ENCODE assay signal across 13 cellular contexts in the genomic region with DNA sequence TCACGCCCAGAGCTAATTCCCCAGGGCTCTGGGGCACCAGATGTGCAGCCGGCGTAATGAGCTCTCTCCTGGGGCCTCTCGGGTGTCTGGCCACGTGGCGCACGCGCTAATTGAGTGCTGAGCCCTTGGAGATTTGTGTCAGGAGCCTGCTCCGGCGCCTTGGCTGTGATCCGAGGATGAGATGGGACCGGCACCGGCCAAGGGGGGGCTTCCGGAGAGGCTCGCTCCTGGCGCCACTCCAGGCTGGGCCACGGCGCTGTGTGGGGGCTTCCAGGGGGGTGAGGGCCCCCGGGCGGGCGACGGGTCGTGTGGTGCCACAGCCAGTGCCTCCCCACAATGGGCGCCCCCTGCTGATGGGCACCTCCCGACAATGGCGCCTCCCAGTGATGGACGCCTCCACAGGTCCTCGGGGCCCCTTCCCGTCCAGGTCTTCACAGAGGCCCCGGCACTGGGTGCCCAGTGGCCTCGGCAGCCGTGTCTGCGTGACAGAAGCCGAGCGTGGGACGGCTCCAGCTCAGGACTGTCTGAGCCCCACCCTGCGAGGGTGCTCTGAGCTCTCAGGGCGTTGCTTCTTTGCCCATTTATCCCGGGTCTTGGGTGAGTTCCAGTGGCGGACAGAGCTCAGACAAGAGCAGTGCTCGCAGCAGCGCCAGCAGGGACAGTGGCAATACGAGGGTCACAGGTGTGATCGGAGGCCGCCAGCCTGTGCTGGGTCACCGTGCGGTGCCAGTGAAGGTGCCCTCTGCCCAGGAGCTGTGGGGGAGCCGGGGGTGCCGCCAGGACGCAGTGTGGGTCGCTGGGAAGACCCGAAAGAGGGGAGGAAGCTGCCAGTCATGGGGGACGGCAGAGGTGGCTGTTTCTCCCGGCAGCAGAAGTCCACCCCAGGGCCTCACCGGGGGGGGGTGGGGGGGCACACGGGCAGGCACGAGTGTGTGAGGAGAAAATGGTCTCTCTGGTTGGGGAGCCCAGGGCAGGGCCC. TPM values are rescaled to one million over a fixed set of nuclear protein-coding genes. Genes with fewer than 3 reads are reported as not detected.
A peak's percentile ranks its signal among the peaks of the same experiment; 100 is the strongest.
DNase-seq lines count a peak whose midpoint lies in the region; ATAC-seq and TF ChIP-seq lines count a peak whose summit lies in the region.
"Had no signal": no experiment of that assay in that cellular context is flagged by ENCODE, and none has a peak within 500 bp of the region (broad histone marks: within the 10 kb centered on the region; RNA-seq: fewer than 3 reads in every experiment).

No MANE protein-coding gene starts in this region.

- no peak overlapping the region for H3K27ac Mint-ChIP-seq in natural killer cell
- H3K27ac Mint-ChIP-seq: activated naive CD4-positive, alpha-beta T cell treated with anti-CD3 and anti-CD28 coated beads for 36 hours; brain; WTC11 had no signal

- H3K27ac ChIP-seq in DND-41 (ENCODE audit: low read length) (no peak overlapping the region), Karpas-422 (ENCODE audit: low read length) (no peak overlapping the region), lower lobe of right lung (no peak overlapping the region)
- H3K27ac ChIP-seq: ovary had no signal

- ATAC-seq in DND-41 (ENCODE audit: insufficient read depth, low read depth), result no peak
- peak; percentile 4 to 7 for ATAC-seq in lower lobe of right lung
- ATAC-seq in GM21367 (IDR thresholded peaks at IDR 0.05; ENCODE audit: unreplicated experiment), result no peak
- ATAC-seq in natural killer cell, result no peak
- ATAC-seq: WTC11 had no signal

- H3K36me3 ChIP-seq in DND-41 (ENCODE audit: insufficient read depth, low read length) (no peaks in the 10 kb centered on the region), Karpas-422 (ENCODE audit: insufficient read depth, low read length) (no peaks in the 10 kb centered on the region), lower lobe of right lung (no peaks in the 10 kb centered on the region)
- H3K36me3 ChIP-seq: ovary had no signal

- no peaks in the 10 kb centered on the region for H3K27me3 ChIP-seq in DND-41 (ENCODE audit: insufficient read depth, low read length, poor library complexity)
- H3K27me3 ChIP-seq in Karpas-422 (ENCODE audit: low read length), result no peaks in the 10 kb centered on the region
- H3K27me3 ChIP-seq in lower lobe of right lung (ENCODE audit: low read depth), result peaks cover 42% of the 10 kb centered on the region

- no peaks in the 10 kb centered on the region for H3K9me3 Mint-ChIP-seq in natural killer cell
- H3K9me3 Mint-ChIP-seq: activated naive CD4-positive, alpha-beta T cell treated with anti-CD3 and anti-CD28 coated beads for 36 hours; WTC11 had no signal

- no peaks in the 10 kb centered on the region for H3K4me1 Mint-ChIP-seq in natural killer cell
- H3K4me1 Mint-ChIP-seq: brain, WTC11 had no signal

- H3K4me2 ChIP-seq in DND-41 (ENCODE audit: insufficient read depth, low read length), result no peak overlapping the region
- H3K4me2 ChIP-seq in Karpas-422 (ENCODE audit: low read depth, low read length, poor library complexity, severe bottlenecking), result peak overlapping the region; percentile 54

- no peaks in the 10 kb centered on the region for H3K9me2 ChIP-seq in Karpas-422 (replicated peaks; ENCODE audit: insufficient read depth, low read length)

- intact Hi-C loops in lower lobe of right lung (cut with DNase I) (no loop called here), natural killer cell (cut with micrococcal nuclease) (loop anchor here (5.0 kb wide), 1 partner anchor 142 kb away; no protein-coding TSS in a partner anchor)

- peaks cover 0 to 11% of the 10 kb centered on the region in 2 donors for H3K27me3 Mint-ChIP-seq in natural killer cell (ENCODE audit: low read depth in 2 of 2)

- no peaks in the 10 kb centered on the region for H3K9me3 ChIP-seq in DND-41 (ENCODE audit: insufficient read depth, low read length, severe bottlenecking)
- H3K9me3 ChIP-seq in Karpas-422 (ENCODE audit: low read length), result no peaks in the 10 kb centered on the region
- no peaks in the 10 kb centered on the region for H3K9me3 ChIP-seq in lower lobe of right lung
- H3K9me3 ChIP-seq: Caco-2, ovary had no signal

- H4K20me1 ChIP-seq in DND-41 (ENCODE audit: insufficient read depth, low read length), result no peaks in the 10 kb centered on the region
- peaks cover 9% of the 10 kb centered on the region for H4K20me1 ChIP-seq in Karpas-422 (ENCODE audit: insufficient read depth, low read depth, low read length)

- no peaks in the 10 kb centered on the region for H3K4me1 ChIP-seq in DND-41 (ENCODE audit: insufficient read depth, low read length)
- H3K4me1 ChIP-seq in Karpas-422 (ENCODE audit: low read length), result peaks cover 16% of the 10 kb centered on the region
- H3K4me1 ChIP-seq in lower lobe of right lung, result no peaks in the 10 kb centered on the region
- H3K4me1 ChIP-seq: Caco-2 had no signal

- H3K79me2 ChIP-seq in DND-41 (ENCODE audit: insufficient read depth, low read length) (no peaks in the 10 kb centered on the region), Karpas-422 (ENCODE audit: low read length) (no peaks in the 10 kb centered on the region)

- H3K36me3 Mint-ChIP-seq in natural killer cell, result no peaks in the 10 kb centered on the region
- H3K36me3 Mint-ChIP-seq: brain, WTC11 had no signal

- no peak overlapping the region for H2AFZ ChIP-seq in DND-41 (ENCODE audit: low read depth, low read length)
- H2AFZ ChIP-seq in Karpas-422 (ENCODE audit: low read length), result no peak overlapping the region

- DNase-seq in DND-41 (no peak), Karpas-422 (peak; percentile 93), NCI-H526 treated with DMSO at 0.1 percent for 48 hours (lab: John Stamatoyannopoulos, UW) (peak; percentile 10), lower lobe of right lung (no peak), NCI-H2196 (lab: John Stamatoyannopoulos, UW; ENCODE audit: unreplicated experiment) (no peak), natural killer cell (no peak)
- DNase-seq: activated naive CD4-positive, alpha-beta T cell treated with anti-CD3 and anti-CD28 coated beads for 36 hours; ovary had no signal

- H3K9ac ChIP-seq in DND-41 (ENCODE audit: low read depth, low read length) (no peak overlapping the region), Karpas-422 (ENCODE audit: low read length) (no peak overlapping the region)

- no peak overlapping the region for H3K4me3 Mint-ChIP-seq in natural killer cell
- H3K4me3 Mint-ChIP-seq: activated naive CD4-positive, alpha-beta T cell treated with anti-CD3 and anti-CD28 coated beads for 36 hours; brain; WTC11 had no signal

- H3K4me3 ChIP-seq in DND-41 (ENCODE audit: low read depth in 1 of 2, low read length in 2 of 2) (no peak overlapping the region), Karpas-422 (ENCODE audit: low read length) (no peak overlapping the region), lower lobe of right lung (no peak overlapping the region)
- H3K4me3 ChIP-seq: ovary had no signal

- TF ChIP-seq CTCF in DND-41 (IDR thresholded peaks at IDR 0.05; ENCODE audit: borderline replicate concordance, extremely low read depth, low read length, poor library complexity, severe bottlenecking), result peak; percentile 12
- TF ChIP-seq CTCF in lower lobe of right lung (IDR thresholded peaks at IDR 0.05), result no peak
- no peak for TF ChIP-seq CTCF in natural killer cell (IDR thresholded peaks at IDR 0.05)

RNA-seq across cellular contexts. Expression of a gene that starts 8.2 kb away (rescaled TPM):
- not detected in 2 replicates for total RNA-seq in Karpas-422 (2014; rRNA removed; shearing (Covaris generic); ENCODE audit: low replicate concordance)
- total RNA-seq in lower lobe of right lung (not detected), natural killer cell (not detected)
- total RNA-seq: activated naive CD4-positive, alpha-beta T cell treated with anti-CD3 and anti-CD28 coated beads for 36 hours; Caco-2; mesenteric fat pad; ovary had no signal

Comparison
In these comparisons a context has a peak if more than half of its experiments do, and no peak if none do; other contexts are left out.
1. ATAC-seq: peak in lower lobe of right lung (2 of 2); none in DND-41 (single experiment), GM21367 (single experiment) and natural killer cell (0 of 3).
2. DNase-seq: peak in Karpas-422 (single experiment) and NCI-H526 treated with DMSO at 0.1 percent for 48 hours (single experiment); none in DND-41 (single experiment), lower lobe of right lung (single experiment), NCI-H2196 (single experiment) and natural killer cell (single experiment).